8 cellular contexts compared by ENCODE assay signal in the genomic region with DNA sequence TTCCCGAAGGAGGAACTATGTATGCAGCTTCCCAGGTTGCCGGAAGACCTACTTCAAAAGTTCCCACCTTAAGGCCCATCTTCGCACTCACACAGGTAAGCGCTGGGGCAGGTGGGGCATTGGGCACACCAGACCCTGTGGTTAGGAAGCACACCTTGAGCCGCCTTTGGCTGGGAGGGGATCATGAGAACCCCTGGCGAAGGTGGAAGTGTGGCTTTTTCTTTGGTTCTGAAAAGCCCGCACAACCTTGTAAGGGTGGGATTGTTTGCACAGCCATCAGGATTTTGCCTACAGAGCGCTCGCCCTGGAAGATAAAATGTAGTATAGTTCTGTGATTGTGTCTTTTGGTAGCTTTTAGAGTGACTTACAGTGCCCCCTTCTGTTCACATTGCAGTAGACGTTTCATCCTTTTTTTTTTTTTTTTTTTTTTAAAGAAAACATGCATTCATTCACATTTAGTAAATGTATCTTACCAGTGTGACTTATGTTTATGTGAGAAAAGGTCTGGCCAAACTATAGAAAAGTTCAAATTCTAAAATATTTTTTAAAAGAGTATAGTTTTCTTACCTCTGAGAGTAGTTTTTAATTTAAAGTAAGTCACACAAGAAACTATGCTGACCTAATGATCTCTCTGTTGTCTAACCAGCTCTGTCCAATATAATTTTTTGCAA. TPM values are rescaled to one million over a fixed set of nuclear protein-coding genes. Genes with fewer than 3 reads are reported as not detected.
A peak's percentile ranks its signal among the peaks of the same experiment; 100 is the strongest.
DNase-seq lines count a peak whose midpoint lies in the region; ATAC-seq, FAIRE-seq and TF ChIP-seq lines count a peak whose summit lies in the region.

No MANE protein-coding gene starts in this region.

- no peak for TF ChIP-seq POLR2A in K562 (conservative IDR thresholded peaks at IDR 0.05)

- intact Hi-C loops in K562 (cut with micrococcal nuclease): loop anchor here (1.0 kb wide), 2 partner anchors 64 to 234 kb away; no protein-coding TSS in a partner anchor

- TF ChIP-seq CTCF in GM06990 (IDR thresholded peaks at IDR 0.05; ENCODE audit: insufficient read depth, low read length, poor library complexity, severe bottlenecking): peak; percentile 54
- peak; percentile 68 to 87 (median 68) for TF ChIP-seq CTCF in K562 (IDR thresholded peaks at IDR 0.05 in 2 of 3, conservative IDR thresholded peaks at IDR 0.05 in 1 of 3; ENCODE audit: insufficient read depth in 2 of 3, low read depth in 1 of 3, low read length in 3 of 3)

- H4K20me1 ChIP-seq in K562 (replicated peaks; ENCODE audit: control insufficient read depth, insufficient read depth, low read length): peaks cover 8% of the 10 kb centered on the region; the same call in 1 of the 2 replicates

- H3K27ac Mint-ChIP-seq in activated T-helper 17 cell treated with anti-CD3 and anti-CD28 coated beads, Interleukin-2, amount 50 U/mL, for 72 hours: no peak overlapping the region

- H3K4me3 ChIP-seq in GM06990 (replicated peaks; ENCODE audit: low read depth, low read length): no peak overlapping the region
- H3K4me3 ChIP-seq in K562: no peak overlapping the region

- H3K4me2 ChIP-seq in K562 (ENCODE audit: insufficient read depth, low read length): no peak overlapping the region

- H3K9ac ChIP-seq in K562 (ENCODE audit: insufficient read depth in 1 of 2, low read depth in 2 of 2, low read length in 2 of 2): no peak overlapping the region

- H3K9me3 Mint-ChIP-seq in activated T-helper 17 cell treated with anti-CD3 and anti-CD28 coated beads, Interleukin-2, amount 50 U/mL, for 72 hours: no peaks in the 10 kb centered on the region

- FAIRE-seq in K562 (lab: Jason Lieb, UNC) (peak; percentile 71), urothelium cell line (lab: Jason Lieb, UNC) (no peak)

- H3K4me1 Mint-ChIP-seq in activated T-helper 17 cell treated with anti-CD3 and anti-CD28 coated beads, Interleukin-2, amount 50 U/mL, for 72 hours: peaks cover 4% of the 10 kb centered on the region

- BruUV-seq in K562 (replicated peaks; lab: Mats Ljungman, UMichigan): no TSS peak

- peak; percentile 60 to 64 for TF ChIP-seq RAD21 in K562 (CRISPR knock-in tag; conservative IDR thresholded peaks at IDR 0.05 in 1 of 2, IDR thresholded peaks at IDR 0.05 in 1 of 2)

- in situ Hi-C loops in ACHN (cut with HindIII; ENCODE audit: low pct_ligation_motif_present, low pct_unique_long_range_greater_than_20kb, low sequenced_read_pairs) (loop anchor here (25.0 kb wide), 1 partner anchor 236 kb away; no protein-coding TSS in a partner anchor), K562 (cut with MboI) (loop anchor here (5.0 kb wide), 2 partner anchors 61 to 236 kb away; no protein-coding TSS in a partner anchor)

- peak; percentile 25; the same call in 2 of the 3 replicates for ATAC-seq in K562
- ATAC-seq in activated T-helper 17 cell treated with anti-CD3 and anti-CD28 coated beads, Interleukin-2, amount 50 U/mL, for 72 hours (replicated peaks): no peak

- 64% methylated on average over 9 of the region's 10 CpGs for WGBS in K562 (ENCODE audit: insufficient coverage, low coverage, missing lambda C conversion rate)

- no peaks in the 10 kb centered on the region for H3K27me3 Mint-ChIP-seq in activated T-helper 17 cell treated with anti-CD3 and anti-CD28 coated beads, Interleukin-2, amount 50 U/mL, for 72 hours

- H3K4me1 ChIP-seq in K562 (replicated peaks in 1 of 2; ENCODE audit: control insufficient read depth in 2 of 2, insufficient read depth in 2 of 2, low read length in 2 of 2): peaks cover 0 to 36% of the 10 kb centered on the region in 2 experiments; a peak in 4 of 5 replicates

- peak; percentile 67 for DNase-seq in ACHN
- no peak for DNase-seq in GM06990 (ENCODE audit: extremely low read depth, insufficient read length)
- DNase-seq in NCI-H2196 treated with DMSO at 0.1 percent for 48 hours (lab: John Stamatoyannopoulos, UW; ENCODE audit: unreplicated experiment): peak; percentile 56
- peak in 2 of 4 experiments; percentile 59 to 71 for DNase-seq in K562 (ENCODE audit: extremely low read depth in 1 of 4, low spot score in 3 of 4)
- peak; percentile 63 for DNase-seq in urothelium cell line (ENCODE audit: low spot score)
- DNase-seq in UCSD-AML1 (lab: John Stamatoyannopoulos, UW; ENCODE audit: unreplicated experiment): no peak

- no peak overlapping the region for H2AFZ ChIP-seq in K562 (ENCODE audit: low read depth, low read length)

- H3K9me1 ChIP-seq in K562 (ENCODE audit: control insufficient read depth, insufficient read depth, low read length): peaks cover 7% of the 10 kb centered on the region

- H3K27me3 ChIP-seq in GM06990 (replicated peaks; ENCODE audit: control insufficient read depth, insufficient read depth, low read length) (no peaks in the 10 kb centered on the region), K562 (ENCODE audit: control insufficient read depth in 2 of 2, insufficient read depth in 2 of 2, low read length in 2 of 2) (no peaks in the 10 kb centered on the region), layer of hippocampus (ENCODE audit: control insufficient read depth, insufficient read depth, low read length) (no peaks in the 10 kb centered on the region)

- peaks cover 41% of the 10 kb centered on the region for H3K79me2 ChIP-seq in K562 (ENCODE audit: control insufficient read depth, insufficient read depth, low read length)

- H3K9me3 ChIP-seq in K562 (replicated peaks; ENCODE audit: control insufficient read depth, insufficient read depth, low read depth, low read length): no peaks in the 10 kb centered on the region

- POLR2A ChIA-PET in K562 (lab: Yijun Ruan, JAX): interaction anchor here (0.7 to 1.3 kb wide), 4 partner anchors 62 to 1325 kb away, joined by 3 to 6 read pairs (median 4); no protein-coding TSS in a partner anchor

- H3K27ac ChIP-seq in K562 (ENCODE audit: extremely low read depth, low read depth, low read length): no peak overlapping the region
- peak overlapping the region; percentile 46 for H3K27ac ChIP-seq in layer of hippocampus (ENCODE audit: low read depth, low read length)

- peaks cover 74% of the 10 kb centered on the region for H3K36me3 Mint-ChIP-seq in activated T-helper 17 cell treated with anti-CD3 and anti-CD28 coated beads, Interleukin-2, amount 50 U/mL, for 72 hours (ENCODE audit: low read depth)

- TF ChIP-seq EP300 in K562 (IDR thresholded peaks at IDR 0.05; ENCODE audit: low read length): no peak

- CTCF ChIA-PET in K562 (lab: Yijun Ruan, JAX; ENCODE audit: low intra/inter-chr PET ratio): interaction anchor here (0.6 to 2.0 kb wide), 7 partner anchors 25 to 249 kb away, joined by 3 to 26 read pairs (median 3); partner anchors contain the start of gene GRHL1

- H3K36me3 ChIP-seq in GM06990 (ENCODE audit: control insufficient read depth, insufficient read depth, low read length): no peaks in the 10 kb centered on the region
- H3K36me3 ChIP-seq in K562 (ENCODE audit: control insufficient read depth, insufficient read depth, low read length): peaks cover 70% of the 10 kb centered on the region

- no peak overlapping the region for H3K4me3 Mint-ChIP-seq in activated T-helper 17 cell treated with anti-CD3 and anti-CD28 coated beads, Interleukin-2, amount 50 U/mL, for 72 hours

TF ChIP-seq in K562, 482 proteins besides CTCF, POLR2A, EP300 and RAD21 (continues in another document):
- TF ChIP-seq TBL1XR1 (IDR thresholded peaks at IDR 0.05; ENCODE audit: low read length in 2 of 2): no peak
- no peak for TF ChIP-seq GABPA (tag; conservative IDR thresholded peaks at IDR 0.05; ENCODE audit: low read depth)
- TF ChIP-seq XRCC5 (IDR thresholded peaks at IDR 0.05; ENCODE audit: low read depth, low read length): no peak
- 0 out of 2 replicates have a peak, but pooled peaks have one; percentile 13 for TF ChIP-seq CC2D1A (IDR thresholded peaks at IDR 0.05)

RNA-seq across cellular contexts. Expression of gene KLF11, which starts 5.3 kb away (rescaled TPM):
- total RNA-seq in K562 (2011; cell fraction: chromatin; rRNA removed; ENCODE audit: low replicate concordance): 14.2 and 14.4 TPM in 2 replicates
- 11.3 and 12.0 TPM in 2 replicates for total RNA-seq in K562 (2011; cell fraction: nucleolus; rRNA removed)
- 14.4 and 15.9 TPM in 2 replicates for total RNA-seq in K562 (2011; cell fraction: nucleoplasm; rRNA removed)
- total RNA-seq in K562 (2014; rRNA removed): 5.6 and 8.7 TPM in 2 replicates
- 6.1 and 6.5 TPM in 2 replicates for total RNA-seq in K562 (2014; rRNA removed; fragmentation: Illumina TruSeq; extraction: Trizol)
- 6.7 and 7.1 TPM in 2 replicates for total RNA-seq in K562 (2015; rRNA removed; fragmentation: Illumina TruSeq; extraction: Trizol)
- total RNA-seq in K562 (2021): 13.1 and 13.4 TPM in 2 replicates
- polyA plus RNA-seq in K562 (2011; rRNA removed): 11.4 and 19.6 TPM in 2 replicates
- polyA plus RNA-seq in K562 (2011; cell fraction: cytosol; rRNA removed): 7.0 and 9.5 TPM in 2 replicates
- 12.5 and 13.4 TPM in 2 replicates for polyA plus RNA-seq in K562 (2011; cell fraction: nucleus; rRNA removed)
- 5.1 and 7.4 TPM in 2 replicates for polyA plus RNA-seq in K562 (2012)
- polyA plus RNA-seq in K562 (2014; fragmentation: Illumina TruSeq; extraction: Trizol): 10.7 and 10.8 TPM in 2 replicates
- 1 to 10 TPM; 2.1 to 3.0 TPM for polyA plus RNA-seq in K562 (2014; fragmentation: Nextera tagmentation; extraction: Ambion mirVana)
- 6.2 and 6.5 TPM in 2 replicates for polyA plus RNA-seq in K562 (2014; rRNA removed)
- polyA minus RNA-seq in K562 (2011; rRNA and poly(A)+ RNA removed): 11.9 and 14.6 TPM in 2 replicates
- 7.5 and 8.1 TPM in 2 replicates for polyA minus RNA-seq in K562 (2011; cell fraction: cytosol; rRNA and poly(A)+ RNA removed)
- 4.7 and 8.6 TPM in 2 replicates for polyA minus RNA-seq in K562 (2011; cell fraction: nucleus; rRNA and poly(A)+ RNA removed)
- 1 to 10 TPM; 5.6 to 7.9 TPM for total RNA-seq in activated T-helper 17 cell treated with anti-CD3 and anti-CD28 coated beads, Interleukin-2, amount 50 U/mL, for 72 hours

RNA-seq across cellular contexts. Expression of gene CYS1, which starts 31.6 kb away (rescaled TPM):
- total RNA-seq in K562 (2011; cell fraction: chromatin; rRNA removed; ENCODE audit: low replicate concordance): not detected in 2 replicates
- total RNA-seq in K562 (2011; cell fraction: nucleolus; rRNA removed): not detected in 2 replicates
- total RNA-seq in K562 (2011; cell fraction: nucleoplasm; rRNA removed): not detected in 2 replicates
- not detected in 2 replicates for total RNA-seq in K562 (2014; rRNA removed)
- not detected in 2 replicates for total RNA-seq in K562 (2014; rRNA removed; fragmentation: Illumina TruSeq; extraction: Trizol)
- total RNA-seq in K562 (2015; rRNA removed; fragmentation: Illumina TruSeq; extraction: Trizol): not detected in 2 replicates
- 0.11 TPM in 1 of 2 replicates, not detected in the other for total RNA-seq in K562 (2021)
- polyA plus RNA-seq in K562 (2011; rRNA removed): not detected in 2 replicates
- not detected in 2 replicates for polyA plus RNA-seq in K562 (2011; cell fraction: cytosol; rRNA removed)
- polyA plus RNA-seq in K562 (2011; cell fraction: nucleus; rRNA removed): not detected in 2 replicates
- polyA plus RNA-seq in K562 (2012): not detected in 2 replicates
- not detected in 2 replicates for polyA plus RNA-seq in K562 (2014; fragmentation: Illumina TruSeq; extraction: Trizol)
- not detected for polyA plus RNA-seq in K562 (2014; fragmentation: Nextera tagmentation; extraction: Ambion mirVana)
- 0.13 TPM in 1 of 2 replicates, not detected in the other for polyA plus RNA-seq in K562 (2014; rRNA removed)
- not detected in 2 replicates for polyA minus RNA-seq in K562 (2011; rRNA and poly(A)+ RNA removed)
- polyA minus RNA-seq in K562 (2011; cell fraction: cytosol; rRNA and poly(A)+ RNA removed): not detected in 2 replicates
- polyA minus RNA-seq in K562 (2011; cell fraction: nucleus; rRNA and poly(A)+ RNA removed): not detected in 2 replicates
- under 1 TPM in 1 of 2 donors, not detected in 1; 0.09 TPM for total RNA-seq in activated T-helper 17 cell treated with anti-CD3 and anti-CD28 coated beads, Interleukin-2, amount 50 U/mL, for 72 hours

Comparison
In these comparisons a context has a peak if more than half of its experiments do, and no peak if none do; other contexts are left out.
1. DNase-seq: peak in ACHN (single experiment), NCI-H2196 treated with DMSO at 0.1 percent for 48 hours (single experiment) and urothelium cell line (single experiment); none in GM06990 (single experiment) and UCSD-AML1 (single experiment).